1 cellular context compared by ENCODE assay signal in genomic region chr9:113011911-113012381, GRCh38.
TF ChIP-seq lines count a peak whose summit lies in the region.

TSS of gene ZNF883 (minus strand) at chr9:113012192.

TF ChIP-seq in HepG2, 621 proteins besides CTCF, POLR2A, EP300 and RAD21 (continued from another document):
- TF ChIP-seq RNF219 (CRISPR knock-in tag; IDR thresholded peaks at IDR 0.05) (no peak), RARG (CRISPR knock-in tag; IDR thresholded peaks at IDR 0.05; ENCODE audit: low read depth) (no peak), CHCHD3 (CRISPR knock-in tag; IDR thresholded peaks at IDR 0.05) (no peak), PRMT3 (CRISPR knock-in tag; IDR thresholded peaks at IDR 0.05; ENCODE audit: borderline replicate concordance, low read depth) (no peak), ZSCAN9 (CRISPR knock-in tag; IDR thresholded peaks at IDR 0.05; ENCODE audit: borderline replicate concordance) (0 out of 2 replicates have a peak, but pooled peaks have one; percentile 64), MXD4 (CRISPR knock-in tag; IDR thresholded peaks at IDR 0.05) (0 out of 2 replicates have a peak, but pooled peaks have one; percentile 62), ATF4 (CRISPR knock-in tag; IDR thresholded peaks at IDR 0.05) (no peak), RORA (CRISPR knock-in tag; IDR thresholded peaks at IDR 0.05) (no peak), ZNF768 (CRISPR knock-in tag; IDR thresholded peaks at IDR 0.05) (no peak), FOXC1 (CRISPR knock-in tag; IDR thresholded peaks at IDR 0.05; ENCODE audit: borderline replicate concordance) (no peak), RCOR2 (CRISPR knock-in tag; IDR thresholded peaks at IDR 0.05) (no peak), ZNF124 (CRISPR knock-in tag; IDR thresholded peaks at IDR 0.05) (peak; percentile 58; the same call in 1 of the 2 replicates), RFXANK (CRISPR knock-in tag; IDR thresholded peaks at IDR 0.05) (no peak), HDAC1 (CRISPR knock-in tag; IDR thresholded peaks at IDR 0.05) (no peak), ZMYM2 (CRISPR knock-in tag; IDR thresholded peaks at IDR 0.05) (no peak), ZFP62 (CRISPR knock-in tag; IDR thresholded peaks at IDR 0.05) (no peak), PHB2 (IDR thresholded peaks at IDR 0.05; ENCODE audit: partially characterized antibody) (no peak), ZNF512 (CRISPR knock-in tag; IDR thresholded peaks at IDR 0.05) (no peak), FOXA1 (IDR thresholded peaks at IDR 0.05) (no peak), FOXA1 (CRISPR knock-in tag; IDR thresholded peaks at IDR 0.05) (peak; percentile 35; the same call in 1 of the 2 replicates), SRSF4 (IDR thresholded peaks at IDR 0.05; ENCODE audit: low read depth, low read length, poor library complexity, severe bottlenecking) (no peak), ZNF564 (CRISPR knock-in tag; IDR thresholded peaks at IDR 0.05) (peak; percentile 49; the same call in 1 of the 2 replicates), ZKSCAN8 (CRISPR knock-in tag; IDR thresholded peaks at IDR 0.05; ENCODE audit: borderline replicate concordance) (no peak), ZNF747 (CRISPR knock-in tag; IDR thresholded peaks at IDR 0.05; ENCODE audit: borderline replicate concordance) (no peak), IRX3 (CRISPR knock-in tag; IDR thresholded peaks at IDR 0.05; ENCODE audit: borderline replicate concordance, low read depth) (no peak), ZNF776 (CRISPR knock-in tag; IDR thresholded peaks at IDR 0.05) (no peak), XBP1 (CRISPR knock-in tag; IDR thresholded peaks at IDR 0.05) (no peak), DNMT3B (CRISPR knock-in tag; conservative IDR thresholded peaks at IDR 0.05) (no peak), SUZ12 (IDR thresholded peaks at IDR 0.05; ENCODE audit: low read depth, low read length) (peak; percentile 42; the same call in 1 of the 2 replicates), ATF7 (IDR thresholded peaks at IDR 0.05) (no peak), ATF7 (CRISPR knock-in tag; IDR thresholded peaks at IDR 0.05) (no peak), ZNF343 (CRISPR knock-in tag; IDR thresholded peaks at IDR 0.05) (no peak), CREM (IDR thresholded peaks at IDR 0.05) (peak; percentile 76), CREM (CRISPR knock-in tag; IDR thresholded peaks at IDR 0.05) (no peak), PLRG1 (conservative IDR thresholded peaks at IDR 0.05) (no peak), FOXP1 (IDR thresholded peaks at IDR 0.05) (no peak), FOXP1 (CRISPR knock-in tag; IDR thresholded peaks at IDR 0.05) (no peak)
- TF ChIP-seq, protein P1, sequence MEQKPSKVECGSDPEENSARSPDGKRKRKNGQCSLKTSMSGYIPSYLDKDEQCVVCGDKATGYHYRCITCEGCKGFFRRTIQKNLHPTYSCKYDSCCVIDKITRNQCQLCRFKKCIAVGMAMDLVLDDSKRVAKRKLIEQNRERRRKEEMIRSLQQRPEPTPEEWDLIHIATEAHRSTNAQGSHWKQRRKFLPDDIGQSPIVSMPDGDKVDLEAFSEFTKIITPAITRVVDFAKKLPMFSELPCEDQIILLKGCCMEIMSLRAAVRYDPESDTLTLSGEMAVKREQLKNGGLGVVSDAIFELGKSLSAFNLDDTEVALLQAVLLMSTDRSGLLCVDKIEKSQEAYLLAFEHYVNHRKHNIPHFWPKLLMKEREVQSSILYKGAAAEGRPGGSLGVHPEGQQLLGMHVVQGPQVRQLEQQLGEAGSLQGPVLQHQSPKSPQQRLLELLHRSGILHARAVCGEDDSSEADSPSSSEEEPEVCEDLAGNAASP (CRISPR knock-in tag; IDR thresholded peaks at IDR 0.05; ENCODE audit: borderline replicate concordance): 0 out of 2 replicates have a peak, but pooled peaks have one; percentile 25
- TF ChIP-seq, protein P2, sequence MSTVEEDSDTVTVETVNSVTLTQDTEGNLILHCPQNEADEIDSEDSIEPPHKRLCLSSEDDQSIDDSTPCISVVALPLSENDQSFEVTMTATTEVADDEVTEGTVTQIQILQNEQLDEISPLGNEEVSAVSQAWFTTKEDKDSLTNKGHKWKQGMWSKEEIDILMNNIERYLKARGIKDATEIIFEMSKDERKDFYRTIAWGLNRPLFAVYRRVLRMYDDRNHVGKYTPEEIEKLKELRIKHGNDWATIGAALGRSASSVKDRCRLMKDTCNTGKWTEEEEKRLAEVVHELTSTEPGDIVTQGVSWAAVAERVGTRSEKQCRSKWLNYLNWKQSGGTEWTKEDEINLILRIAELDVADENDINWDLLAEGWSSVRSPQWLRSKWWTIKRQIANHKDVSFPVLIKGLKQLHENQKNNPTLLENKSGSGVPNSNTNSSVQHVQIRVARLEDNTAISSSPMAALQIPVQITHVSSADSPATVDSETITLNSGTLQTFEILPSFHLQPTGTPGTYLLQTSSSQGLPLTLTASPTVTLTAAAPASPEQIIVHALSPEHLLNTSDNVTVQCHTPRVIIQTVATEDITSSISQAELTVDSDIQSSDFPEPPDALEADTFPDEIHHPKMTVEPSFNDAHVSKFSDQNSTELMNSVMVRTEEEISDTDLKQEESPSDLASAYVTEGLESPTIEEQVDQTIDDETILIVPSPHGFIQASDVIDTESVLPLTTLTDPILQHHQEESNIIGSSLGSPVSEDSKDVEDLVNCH (CRISPR knock-in tag; IDR thresholded peaks at IDR 0.05): no peak
- TF ChIP-seq, protein P3, sequence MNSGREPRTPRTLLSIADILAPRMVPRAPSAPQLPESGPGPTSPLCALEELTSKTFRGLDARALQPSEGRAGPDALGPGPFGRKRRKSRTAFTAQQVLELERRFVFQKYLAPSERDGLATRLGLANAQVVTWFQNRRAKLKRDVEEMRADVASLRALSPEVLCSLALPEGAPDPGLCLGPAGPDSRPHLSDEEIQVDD (CRISPR knock-in tag; IDR thresholded peaks at IDR 0.05; ENCODE audit: borderline replicate concordance): no peak
- TF ChIP-seq, protein P4, sequence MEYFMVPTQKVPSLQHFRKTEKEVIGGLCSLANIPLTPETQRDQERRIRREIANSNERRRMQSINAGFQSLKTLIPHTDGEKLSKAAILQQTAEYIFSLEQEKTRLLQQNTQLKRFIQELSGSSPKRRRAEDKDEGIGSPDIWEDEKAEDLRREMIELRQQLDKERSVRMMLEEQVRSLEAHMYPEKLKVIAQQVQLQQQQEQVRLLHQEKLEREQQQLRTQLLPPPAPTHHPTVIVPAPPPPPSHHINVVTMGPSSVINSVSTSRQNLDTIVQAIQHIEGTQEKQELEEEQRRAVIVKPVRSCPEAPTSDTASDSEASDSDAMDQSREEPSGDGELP (IDR thresholded peaks at IDR 0.05; ENCODE audit: borderline replicate concordance, low read depth): no peak
- TF ChIP-seq, protein P5, sequence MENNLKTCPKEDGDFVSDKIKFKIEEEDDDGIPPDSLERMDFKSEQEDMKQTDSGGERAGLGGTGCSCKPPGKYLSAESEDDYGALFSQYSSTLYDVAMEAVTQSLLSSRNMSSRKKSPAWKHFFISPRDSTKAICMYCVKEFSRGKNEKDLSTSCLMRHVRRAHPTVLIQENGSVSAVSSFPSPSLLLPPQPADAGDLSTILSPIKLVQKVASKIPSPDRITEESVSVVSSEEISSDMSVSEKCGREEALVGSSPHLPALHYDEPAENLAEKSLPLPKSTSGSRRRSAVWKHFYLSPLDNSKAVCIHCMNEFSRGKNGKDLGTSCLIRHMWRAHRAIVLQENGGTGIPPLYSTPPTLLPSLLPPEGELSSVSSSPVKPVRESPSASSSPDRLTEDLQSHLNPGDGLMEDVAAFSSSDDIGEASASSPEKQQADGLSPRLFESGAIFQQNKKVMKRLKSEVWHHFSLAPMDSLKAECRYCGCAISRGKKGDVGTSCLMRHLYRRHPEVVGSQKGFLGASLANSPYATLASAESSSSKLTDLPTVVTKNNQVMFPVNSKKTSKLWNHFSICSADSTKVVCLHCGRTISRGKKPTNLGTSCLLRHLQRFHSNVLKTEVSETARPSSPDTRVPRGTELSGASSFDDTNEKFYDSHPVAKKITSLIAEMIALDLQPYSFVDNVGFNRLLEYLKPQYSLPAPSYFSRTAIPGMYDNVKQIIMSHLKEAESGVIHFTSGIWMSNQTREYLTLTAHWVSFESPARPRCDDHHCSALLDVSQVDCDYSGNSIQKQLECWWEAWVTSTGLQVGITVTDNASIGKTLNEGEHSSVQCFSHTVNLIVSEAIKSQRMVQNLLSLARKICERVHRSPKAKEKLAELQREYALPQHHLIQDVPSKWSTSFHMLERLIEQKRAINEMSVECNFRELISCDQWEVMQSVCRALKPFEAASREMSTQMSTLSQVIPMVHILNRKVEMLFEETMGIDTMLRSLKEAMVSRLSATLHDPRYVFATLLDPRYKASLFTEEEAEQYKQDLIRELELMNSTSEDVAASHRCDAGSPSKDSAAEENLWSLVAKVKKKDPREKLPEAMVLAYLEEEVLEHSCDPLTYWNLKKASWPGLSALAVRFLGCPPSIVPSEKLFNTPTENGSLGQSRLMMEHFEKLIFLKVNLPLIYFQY (CRISPR knock-in tag; IDR thresholded peaks at IDR 0.05; ENCODE audit: borderline replicate concordance): no peak
